ENCODE assay signal across 9 cellular contexts in the genomic region with DNA sequence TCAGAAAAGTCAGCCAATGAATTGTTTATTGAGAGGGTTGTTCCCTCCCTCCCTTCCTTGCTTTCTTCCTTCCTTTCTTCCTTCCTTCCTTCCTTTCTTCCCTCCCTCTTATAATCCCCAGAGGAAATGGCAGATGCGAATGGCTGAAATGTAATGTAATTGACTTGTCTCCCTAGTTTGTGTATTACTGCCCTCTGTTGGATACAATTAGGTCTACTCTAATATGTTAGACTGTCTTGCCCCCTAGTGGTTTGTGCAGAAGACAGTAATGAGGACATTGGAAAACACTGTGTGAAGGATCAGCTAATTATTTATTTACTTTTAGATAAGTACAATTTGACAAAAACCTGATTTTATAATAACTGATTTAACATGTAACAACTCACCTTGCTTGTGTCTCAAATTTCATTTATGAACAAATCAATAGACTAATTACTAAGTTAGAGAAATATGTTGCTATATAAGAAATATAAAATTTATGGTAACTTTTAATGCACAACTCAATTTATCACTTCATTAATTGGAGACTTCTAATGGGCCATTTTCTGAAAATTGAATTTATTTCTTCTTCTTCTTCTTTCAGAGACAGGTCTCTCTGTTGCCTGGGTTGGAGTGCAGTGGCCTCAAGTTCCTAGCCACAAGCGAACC.
A peak's percentile ranks its signal among the peaks of the same experiment; 100 is the strongest.
DNase-seq lines count a peak whose midpoint lies in the region; ATAC-seq and TF ChIP-seq lines count a peak whose summit lies in the region.
"Had no signal": no experiment of that assay in that cellular context is flagged by ENCODE, and none has a peak within 500 bp of the region (broad histone marks: within the 10 kb centered on the region; RNA-seq: fewer than 3 reads in every experiment).

No MANE protein-coding gene starts in this region.

- no peaks in the 10 kb centered on the region for H3K9me3 ChIP-seq in hepatocyte (ENCODE audit: low read depth)

- no peak overlapping the region for H3K4me2 ChIP-seq in hepatocyte

- H3K27me3 ChIP-seq in hepatocyte: no peaks in the 10 kb centered on the region

- no peaks in the 10 kb centered on the region for H3K79me2 ChIP-seq in hepatocyte

- ATAC-seq in GM21423 (IDR thresholded peaks at IDR 0.05; ENCODE audit: unreplicated experiment) (peak; percentile 100), HG03558 (IDR thresholded peaks at IDR 0.05; ENCODE audit: extremely low read depth, unreplicated experiment) (peak; percentile 99)
- ATAC-seq in stimulated activated memory B cell treated with anti-CD40 and anti-IgM and Interleukin-4, amounts not matched to agents 10 μg/mL and 1 μg/mL and 100 μg/mL, for 72 hours: peak; percentile 56

- H3K27ac ChIP-seq in hepatocyte: no peak overlapping the region

- peak; percentile 100 for TF ChIP-seq CTCF in hepatocyte (IDR thresholded peaks at IDR 0.05; ENCODE audit: poor library complexity)

- DNase-seq in GDM1 (lab: John Stamatoyannopoulos, UW): peak; percentile 3
- DNase-seq in NCI-H524 treated with DMSO at 0.1 percent for 48 hours (lab: John Stamatoyannopoulos, UW): peak; percentile 67
- peak; percentile 76 for DNase-seq in amniotic stem cell (lab: John Stamatoyannopoulos, UW)
- DNase-seq in hepatocyte (ENCODE audit: low spot score): peak; percentile 89
- DNase-seq in activated CD4-positive, alpha-beta T cell treated with anti-CD3 and anti-CD28 coated beads for 48 hours: no peak

- no peaks in the 10 kb centered on the region for H3K36me3 ChIP-seq in hepatocyte (replicated peaks; ENCODE audit: insufficient read depth, low read depth)

- no peak overlapping the region for H3K4me3 Mint-ChIP-seq in stimulated activated memory B cell treated with anti-CD40 and anti-IgM and Interleukin-4, amounts not matched to agents 10 μg/mL and 1 μg/mL and 100 μg/mL, for 72 hours
- H3K4me3 Mint-ChIP-seq: dendritic cell treated with granulocyte-macrophage colony-stimulating factor and Interleukin-4, amounts not matched to agents 40 ng/mL and 50 ng/mL, for 4 days had no signal

- H4K20me1 ChIP-seq in hepatocyte (ENCODE audit: insufficient read depth, poor library complexity, severe bottlenecking): no peaks in the 10 kb centered on the region

- peaks cover 5% of the 10 kb centered on the region for H3K9me3 Mint-ChIP-seq in stimulated activated memory B cell treated with anti-CD40 and anti-IgM and Interleukin-4, amounts not matched to agents 10 μg/mL and 1 μg/mL and 100 μg/mL, for 72 hours
- H3K9me3 Mint-ChIP-seq: dendritic cell treated with granulocyte-macrophage colony-stimulating factor and Interleukin-4, amounts not matched to agents 40 ng/mL and 50 ng/mL, for 4 days had no signal

- no peaks in the 10 kb centered on the region for H3K4me1 ChIP-seq in hepatocyte (ENCODE audit: insufficient read depth)

- H3K27me3 Mint-ChIP-seq in stimulated activated memory B cell treated with anti-CD40 and anti-IgM and Interleukin-4, amounts not matched to agents 10 μg/mL and 1 μg/mL and 100 μg/mL, for 72 hours: no peaks in the 10 kb centered on the region

- H3K27ac Mint-ChIP-seq in stimulated activated memory B cell treated with anti-CD40 and anti-IgM and Interleukin-4, amounts not matched to agents 10 μg/mL and 1 μg/mL and 100 μg/mL, for 72 hours: no peak overlapping the region
- H3K27ac Mint-ChIP-seq: dendritic cell treated with granulocyte-macrophage colony-stimulating factor and Interleukin-4, amounts not matched to agents 40 ng/mL and 50 ng/mL, for 4 days had no signal

- 51% methylated on average over 2 of the region's 2 CpGs for WGBS in hepatocyte (ENCODE audit: low lambda C conversion rate, missing lambda C conversion rate)

- no peaks in the 10 kb centered on the region for H3K9me2 ChIP-seq in hepatocyte (replicated peaks; ENCODE audit: insufficient read depth)

- no peak overlapping the region for H2AFZ ChIP-seq in hepatocyte

- no peaks in the 10 kb centered on the region for H3K4me1 Mint-ChIP-seq in stimulated activated memory B cell treated with anti-CD40 and anti-IgM and Interleukin-4, amounts not matched to agents 10 μg/mL and 1 μg/mL and 100 μg/mL, for 72 hours

- H3K36me3 Mint-ChIP-seq in stimulated activated memory B cell treated with anti-CD40 and anti-IgM and Interleukin-4, amounts not matched to agents 10 μg/mL and 1 μg/mL and 100 μg/mL, for 72 hours: no peaks in the 10 kb centered on the region

- no peak overlapping the region for H3K4me3 ChIP-seq in hepatocyte
